Comparison of ENCODE assay signal across 15 cellular contexts in genomic region chr1:225389850-225390249, GRCh38. TPM values are rescaled to one million over a fixed set of nuclear protein-coding genes. Genes with fewer than 3 reads are reported as not detected.
DNase-seq lines count a peak whose midpoint lies in the region; ATAC-seq and TF ChIP-seq lines count a peak whose summit lies in the region.
"Had no signal": no experiment of that assay in that cellular context is flagged by ENCODE, and none has a peak within 500 bp of the region (broad histone marks: within the 10 kb centered on the region; RNA-seq: fewer than 3 reads in every experiment).

No MANE protein-coding gene starts in this region.

- H3K4me1 ChIP-seq in DND-41 (ENCODE audit: insufficient read depth, low read length) (no peaks in the 10 kb centered on the region), HEK293 (ENCODE audit: control insufficient read depth, insufficient read depth, low read length) (no peaks in the 10 kb centered on the region)

- H3K4me3 Mint-ChIP-seq in endothelial cell (ENCODE audit: unreplicated experiment) = no peak overlapping the region
- no peak overlapping the region for H3K4me3 Mint-ChIP-seq in stimulated activated effector memory CD8-positive, alpha-beta T cell treated with anti-CD3 and anti-CD28 coated beads, Interleukin-12 subunit alpha, Interleukin-12 subunit beta, amount 100 ng/mL, for 72 hours
- H3K4me3 Mint-ChIP-seq: CD4-positive, alpha-beta memory T cell had no signal

- H3K9me3 Mint-ChIP-seq in endothelial cell (ENCODE audit: unreplicated experiment) = no peaks in the 10 kb centered on the region
- H3K9me3 Mint-ChIP-seq in stimulated activated effector memory CD8-positive, alpha-beta T cell treated with anti-CD3 and anti-CD28 coated beads, Interleukin-12 subunit alpha, Interleukin-12 subunit beta, amount 100 ng/mL, for 72 hours = no peaks in the 10 kb centered on the region
- H3K9me3 Mint-ChIP-seq: CD4-positive, alpha-beta memory T cell had no signal

- peaks cover 2% of the 10 kb centered on the region for H3K4me1 Mint-ChIP-seq in endothelial cell (ENCODE audit: unreplicated experiment)
- H3K4me1 Mint-ChIP-seq in stimulated activated effector memory CD8-positive, alpha-beta T cell treated with anti-CD3 and anti-CD28 coated beads, Interleukin-12 subunit alpha, Interleukin-12 subunit beta, amount 100 ng/mL, for 72 hours = peaks cover 5% of the 10 kb centered on the region

- no peak for TF ChIP-seq CTCF in DND-41 (IDR thresholded peaks at IDR 0.05; ENCODE audit: borderline replicate concordance, extremely low read depth, low read length, poor library complexity, severe bottlenecking)
- no peak for TF ChIP-seq CTCF in HEK293 (tag by site-specific recombination; IDR thresholded peaks at IDR 0.05)
- no peak for TF ChIP-seq CTCF in endothelial cell (IDR thresholded peaks at IDR 0.05; ENCODE audit: unreplicated experiment)
- TF ChIP-seq CTCF in foreskin fibroblast (IDR thresholded peaks at IDR 0.05; ENCODE audit: low read depth, low read length) = no peak

- peaks cover 2% of the 10 kb centered on the region for H3K27me3 Mint-ChIP-seq in endothelial cell (ENCODE audit: unreplicated experiment)
- H3K27me3 Mint-ChIP-seq: CD4-positive, alpha-beta memory T cell had no signal

- no peak overlapping the region for H2AFZ ChIP-seq in DND-41 (ENCODE audit: low read depth, low read length)
- H2AFZ ChIP-seq: GM23248 had no signal

- H3K36me3 ChIP-seq in DND-41 (ENCODE audit: insufficient read depth, low read length) (no peaks in the 10 kb centered on the region), HEK293 (ENCODE audit: control insufficient read depth in 2 of 2, insufficient read depth in 1 of 2, low read length in 2 of 2) (no peaks in the 10 kb centered on the region)

- no peak for DNase-seq in DND-41
- DNase-seq in endothelial cell (ENCODE audit: low spot score) = no peak
- no peak for DNase-seq in stimulated activated effector memory CD8-positive, alpha-beta T cell treated with anti-CD3 and anti-CD28 coated beads, Interleukin-12 subunit alpha, Interleukin-12 subunit beta, amount 100 ng/mL, for 72 hours (ENCODE audit: low spot score in 2 of 2)
- no peak for DNase-seq in stimulated activated CD4-positive, alpha-beta T cell treated with anti-CD3 and anti-CD28 coated beads, Interleukin-4, amount 100 ng/mL, for 24 hours
- DNase-seq in foreskin fibroblast = no peak
- DNase-seq: C1 segment of cervical spinal cord; Calu3; CD4-positive, alpha-beta memory T cell; COR-L47; DMS53; DMS79 treated with DMSO at 0.1 percent for 48 hours; GM23248; H7; HCEC 1CT had no signal

- H3K9me3 ChIP-seq in DND-41 (ENCODE audit: insufficient read depth, low read length, severe bottlenecking) = no peaks in the 10 kb centered on the region
- H3K9me3 ChIP-seq in HEK293 (ENCODE audit: control insufficient read depth, insufficient read depth, low read depth, low read length) = no peaks in the 10 kb centered on the region

- H3K27ac Mint-ChIP-seq in endothelial cell (ENCODE audit: unreplicated experiment) = peak overlapping the region; percentile 19
- peak overlapping the region; percentile 5 for H3K27ac Mint-ChIP-seq in stimulated activated effector memory CD8-positive, alpha-beta T cell treated with anti-CD3 and anti-CD28 coated beads, Interleukin-12 subunit alpha, Interleukin-12 subunit beta, amount 100 ng/mL, for 72 hours

- H3K9ac ChIP-seq in DND-41 (ENCODE audit: low read depth, low read length) = no peak overlapping the region
- H3K9ac ChIP-seq: GM23248 had no signal

- peaks cover 17% of the 10 kb centered on the region for H3K36me3 Mint-ChIP-seq in endothelial cell (ENCODE audit: low read depth, unreplicated experiment)
- no peaks in the 10 kb centered on the region for H3K36me3 Mint-ChIP-seq in stimulated activated effector memory CD8-positive, alpha-beta T cell treated with anti-CD3 and anti-CD28 coated beads, Interleukin-12 subunit alpha, Interleukin-12 subunit beta, amount 100 ng/mL, for 72 hours

- no peaks in the 10 kb centered on the region for H3K27me3 ChIP-seq in DND-41 (ENCODE audit: insufficient read depth, low read length, poor library complexity)

- H3K4me2 ChIP-seq in DND-41 (ENCODE audit: insufficient read depth, low read length) = no peak overlapping the region

- H3K79me2 ChIP-seq in DND-41 (ENCODE audit: insufficient read depth, low read length) = no peaks in the 10 kb centered on the region

- ATAC-seq in DND-41 (ENCODE audit: insufficient read depth, low read depth) = 0 out of 3 replicates have a peak, but pooled peaks have one; percentile 33
- ATAC-seq in stimulated activated effector memory CD8-positive, alpha-beta T cell treated with anti-CD3 and anti-CD28 coated beads, Interleukin-12 subunit alpha, Interleukin-12 subunit beta, amount 100 ng/mL, for 72 hours = no peak

- no peak overlapping the region for H3K4me3 ChIP-seq in DND-41 (ENCODE audit: low read depth in 1 of 2, low read length in 2 of 2)
- H3K4me3 ChIP-seq in HEK293 (ENCODE audit: low read depth, low read length) = no peak overlapping the region
- no peak overlapping the region for H3K4me3 ChIP-seq in foreskin fibroblast (ENCODE audit: low read depth in 1 of 2, low read length in 2 of 2)
- H3K4me3 ChIP-seq: GM23248 had no signal

- H3K27ac ChIP-seq in DND-41 (ENCODE audit: low read length) = no peak overlapping the region
- no peak overlapping the region for H3K27ac ChIP-seq in HEK293 (ENCODE audit: extremely low read depth, low read depth, low read length)
- H3K27ac ChIP-seq: GM23248 had no signal

- POLR2A ChIA-PET in HEK293 (lab: Yijun Ruan, JAX) = no interaction called here

- no peaks in the 10 kb centered on the region for H4K20me1 ChIP-seq in DND-41 (ENCODE audit: insufficient read depth, low read length)

- CTCF ChIA-PET in HEK293 (lab: Yijun Ruan, JAX) = interaction anchor here (0.9 kb wide), 1 partner anchor 10 kb away, joined by 3 read pairs; no protein-coding TSS in a partner anchor

TF ChIP-seq in HEK293, 187 proteins besides CTCF, POLR2A, EP300 and RAD21 (continues in another document):
- no peak for TF ChIP-seq RBAK (tag by site-specific recombination; IDR thresholded peaks at IDR 0.05)
- peak; percentile 85 for TF ChIP-seq SCRT2 (tag by site-specific recombination; IDR thresholded peaks at IDR 0.05)
- TF ChIP-seq SETDB1 (IDR thresholded peaks at IDR 0.05; ENCODE audit: insufficient read length, low read length) = no peak
- TF ChIP-seq, protein P1, sequence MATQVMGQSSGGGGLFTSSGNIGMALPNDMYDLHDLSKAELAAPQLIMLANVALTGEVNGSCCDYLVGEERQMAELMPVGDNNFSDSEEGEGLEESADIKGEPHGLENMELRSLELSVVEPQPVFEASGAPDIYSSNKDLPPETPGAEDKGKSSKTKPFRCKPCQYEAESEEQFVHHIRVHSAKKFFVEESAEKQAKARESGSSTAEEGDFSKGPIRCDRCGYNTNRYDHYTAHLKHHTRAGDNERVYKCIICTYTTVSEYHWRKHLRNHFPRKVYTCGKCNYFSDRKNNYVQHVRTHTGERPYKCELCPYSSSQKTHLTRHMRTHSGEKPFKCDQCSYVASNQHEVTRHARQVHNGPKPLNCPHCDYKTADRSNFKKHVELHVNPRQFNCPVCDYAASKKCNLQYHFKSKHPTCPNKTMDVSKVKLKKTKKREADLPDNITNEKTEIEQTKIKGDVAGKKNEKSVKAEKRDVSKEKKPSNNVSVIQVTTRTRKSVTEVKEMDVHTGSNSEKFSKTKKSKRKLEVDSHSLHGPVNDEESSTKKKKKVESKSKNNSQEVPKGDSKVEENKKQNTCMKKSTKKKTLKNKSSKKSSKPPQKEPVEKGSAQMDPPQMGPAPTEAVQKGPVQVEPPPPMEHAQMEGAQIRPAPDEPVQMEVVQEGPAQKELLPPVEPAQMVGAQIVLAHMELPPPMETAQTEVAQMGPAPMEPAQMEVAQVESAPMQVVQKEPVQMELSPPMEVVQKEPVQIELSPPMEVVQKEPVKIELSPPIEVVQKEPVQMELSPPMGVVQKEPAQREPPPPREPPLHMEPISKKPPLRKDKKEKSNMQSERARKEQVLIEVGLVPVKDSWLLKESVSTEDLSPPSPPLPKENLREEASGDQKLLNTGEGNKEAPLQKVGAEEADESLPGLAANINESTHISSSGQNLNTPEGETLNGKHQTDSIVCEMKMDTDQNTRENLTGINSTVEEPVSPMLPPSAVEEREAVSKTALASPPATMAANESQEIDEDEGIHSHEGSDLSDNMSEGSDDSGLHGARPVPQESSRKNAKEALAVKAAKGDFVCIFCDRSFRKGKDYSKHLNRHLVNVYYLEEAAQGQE (tag by site-specific recombination; IDR thresholded peaks at IDR 0.05) = peak; percentile 59; the same call in 1 of the 2 replicates
- TF ChIP-seq ZIC2 (tag by site-specific recombination; IDR thresholded peaks at IDR 0.05) = no peak
- TF ChIP-seq SCRT1 (tag by site-specific recombination; IDR thresholded peaks at IDR 0.05; ENCODE audit: borderline replicate concordance) = peak; percentile 49; the same call in 1 of the 2 replicates
- no peak for TF ChIP-seq ZNF10 (tag by site-specific recombination; IDR thresholded peaks at IDR 0.05)
- TF ChIP-seq, protein P2, sequence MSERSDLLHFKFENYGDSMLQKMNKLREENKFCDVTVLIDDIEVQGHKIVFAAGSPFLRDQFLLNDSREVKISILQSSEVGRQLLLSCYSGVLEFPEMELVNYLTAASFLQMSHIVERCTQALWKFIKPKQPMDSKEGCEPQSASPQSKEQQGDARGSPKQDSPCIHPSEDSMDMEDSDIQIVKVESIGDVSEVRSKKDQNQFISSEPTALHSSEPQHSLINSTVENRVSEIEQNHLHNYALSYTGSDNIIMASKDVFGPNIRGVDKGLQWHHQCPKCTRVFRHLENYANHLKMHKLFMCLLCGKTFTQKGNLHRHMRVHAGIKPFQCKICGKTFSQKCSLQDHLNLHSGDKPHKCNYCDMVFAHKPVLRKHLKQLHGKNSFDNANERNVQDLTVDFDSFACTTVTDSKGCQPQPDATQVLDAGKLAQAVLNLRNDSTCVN (tag by site-specific recombination; optimal IDR thresholded peaks at IDR 0.05) = no peak
- TF ChIP-seq ZBTB6 (tag by site-specific recombination; IDR thresholded peaks at IDR 0.05) = no peak
- peak; percentile 58; the same call in 1 of the 2 replicates for TF ChIP-seq EGR2 (tag by site-specific recombination; IDR thresholded peaks at IDR 0.05; ENCODE audit: low read depth)

RNA-seq across cellular contexts. Expression of gene LBR, which starts 38.0 kb away (rescaled TPM):
- total RNA-seq in endothelial cell (ENCODE audit: unreplicated experiment) = 178 TPM
